ENCODE assay signal across 9 cellular contexts in genomic region chr10:16529853-16530252, GRCh38. TPM values are rescaled to one million over a fixed set of nuclear protein-coding genes. Genes with fewer than 3 reads are reported as not detected.
"Had no signal": no experiment of that assay in that cellular context is flagged by ENCODE, and none has a peak within 500 bp of the region (broad histone marks: within the 10 kb centered on the region; RNA-seq: fewer than 3 reads in every experiment).

No MANE protein-coding gene starts in this region.

- H3K9me3 Mint-ChIP-seq: GM23338, H9 had no signal

- H3K4me3 ChIP-seq: GM23338, K562 had no signal

- H3K4me3 Mint-ChIP-seq: GM23338, H9 had no signal

- H3K27ac Mint-ChIP-seq: GM23338 had no signal

- ATAC-seq: GM23338, K562 had no signal

- FAIRE-seq: H1, H54, HTR-8/SVneo, K562 had no signal

- DNase-seq: H9, HCEC 1CT, IMR-90, KG1 had no signal

RNA-seq across cellular contexts. Expression of gene C1QL3, which starts 8.2 kb away (rescaled TPM):
- total RNA-seq: IMR-90, K562 had no signal
